In genomic region chr7:69840248-69840647, GRCh38 we compare ENCODE assay signal across 18 cellular contexts.
DNase-seq lines count a peak whose midpoint lies in the region; ATAC-seq and TF ChIP-seq lines count a peak whose summit lies in the region.
"Had no signal": no experiment of that assay in that cellular context is flagged by ENCODE, and none has a peak within 500 bp of the region (broad histone marks: within the 10 kb centered on the region; RNA-seq: fewer than 3 reads in every experiment).

No MANE protein-coding gene starts in this region.

- in situ Hi-C loops in GM23248 (cut with MboI): no loop called here

- H3K27me3 ChIP-seq in OCI-LY1 (ENCODE audit: insufficient read depth, low read length) (no peaks in the 10 kb centered on the region), upper lobe of right lung (no peaks in the 10 kb centered on the region), GM23248 (replicated peaks; ENCODE audit: insufficient read depth) (peaks cover 5% of the 10 kb centered on the region; the same call in 1 of the 2 replicates)
- H3K27me3 ChIP-seq: body of pancreas, MG63, ovary had no signal

- H3F3A ChIP-seq in OCI-LY1 (ENCODE audit: insufficient read depth, low read length): 0 out of 2 replicates have a peak, but pooled peaks cover 2% of the 10 kb centered on the region
- H3F3A ChIP-seq in GM23248 (ENCODE audit: insufficient read depth): no peaks in the 10 kb centered on the region

- peak overlapping the region; percentile 84 for H3K27ac ChIP-seq in OCI-LY1 (ENCODE audit: low read depth, low read length, poor library complexity, severe bottlenecking)
- H3K27ac ChIP-seq in upper lobe of right lung: no peak overlapping the region
- H3K27ac ChIP-seq in GM23248: no peak overlapping the region
- H3K27ac ChIP-seq: body of pancreas, epithelial cell of prostate, ovary, SK-N-MC had no signal

- H3K4me1 ChIP-seq in OCI-LY1 (ENCODE audit: insufficient read depth, low read length, severe bottlenecking): peaks cover 100% of the 10 kb centered on the region
- H3K4me1 ChIP-seq in upper lobe of right lung: no peaks in the 10 kb centered on the region
- no peaks in the 10 kb centered on the region for H3K4me1 ChIP-seq in GM23248 (ENCODE audit: insufficient read depth)
- H3K4me1 ChIP-seq: body of pancreas had no signal

- intact Hi-C loops in upper lobe of right lung (cut with DNase I): no loop called here

- no peaks in the 10 kb centered on the region for H3K9me3 ChIP-seq in OCI-LY1 (ENCODE audit: low read length)
- no peaks in the 10 kb centered on the region for H3K9me3 ChIP-seq in upper lobe of right lung
- no peaks in the 10 kb centered on the region for H3K9me3 ChIP-seq in GM23248 (ENCODE audit: low read depth)
- H3K9me3 ChIP-seq: body of pancreas, MG63, ovary had no signal

- 80 to 83% methylated on average over 3 of the region's 3 CpGs for WGBS in GM23248 (ENCODE audit: low coverage in 1 of 2, low lambda C conversion rate in 2 of 2, missing lambda C conversion rate in 2 of 2), 2 experiments

- H3K36me3 ChIP-seq in OCI-LY1 (ENCODE audit: insufficient read depth, low read length) (no peaks in the 10 kb centered on the region; the same call in 1 of the 2 replicates), upper lobe of right lung (no peaks in the 10 kb centered on the region), GM23248 (ENCODE audit: low read depth) (no peaks in the 10 kb centered on the region)
- H3K36me3 ChIP-seq: MG63, ovary had no signal

- peak; percentile 29 for ATAC-seq in upper lobe of right lung
- ATAC-seq in GM18907 (IDR thresholded peaks at IDR 0.05; ENCODE audit: unreplicated experiment): no peak
- ATAC-seq: body of pancreas had no signal

- TF ChIP-seq CTCF in OCI-LY1 (IDR thresholded peaks at IDR 0.05; ENCODE audit: low read length) (no peak), fibroblast of mammary gland (conservative IDR thresholded peaks at IDR 0.05; ENCODE audit: control insufficient read depth, insufficient read depth, low read depth, low read length) (no peak), upper lobe of right lung (IDR thresholded peaks at IDR 0.05) (no peak)

- H3K9ac ChIP-seq in OCI-LY1 (ENCODE audit: low read length) (peak overlapping the region; percentile 18; the same call in 1 of the 2 replicates), GM23248 (no peak overlapping the region)

- no peak overlapping the region for H2AFZ ChIP-seq in OCI-LY1 (ENCODE audit: low read length)
- no peak overlapping the region for H2AFZ ChIP-seq in GM23248

- H3K79me2 ChIP-seq in OCI-LY1 (ENCODE audit: insufficient read depth, low read length): peaks cover 90% of the 10 kb centered on the region
- no peaks in the 10 kb centered on the region for H3K79me2 ChIP-seq in GM23248 (ENCODE audit: insufficient read depth)

- DNase-seq in H4 (ENCODE audit: low spot score): peak; percentile 29
- DNase-seq in fibroblast of mammary gland (ENCODE audit: low read depth): peak; percentile 46
- DNase-seq in upper lobe of right lung: no peak
- no peak for DNase-seq in GM23248
- no peak for DNase-seq in stimulated activated CD4-positive, alpha-beta T cell treated with anti-CD3 and anti-CD28 coated beads, Interleukin-12 subunit alpha, Interleukin-12 subunit beta, amount 100 ng/mL, for 4 hours
- no peak for DNase-seq in stimulated activated CD4-positive, alpha-beta T cell treated with anti-CD3 and anti-CD28 coated beads, Interleukin-4, amount 100 ng/mL, for 24 hours
- DNase-seq: activated naive CD4-positive, alpha-beta T cell treated with anti-CD3 and anti-CD28 coated beads for 36 hours; body of pancreas; GDM1; H9; MG63; NCI-H187; NCI-H510A; ovary had no signal

- peak overlapping the region; percentile 45 for H3K4me3 ChIP-seq in OCI-LY1 (ENCODE audit: low read depth, low read length, poor library complexity, severe bottlenecking)
- H3K4me3 ChIP-seq in fibroblast of mammary gland (ENCODE audit: control insufficient read depth, low read depth, low read length): no peak overlapping the region
- H3K4me3 ChIP-seq in upper lobe of right lung: no peak overlapping the region
- H3K4me3 ChIP-seq in GM23248: no peak overlapping the region
- H3K4me3 ChIP-seq: body of pancreas, MG63, ovary, SK-N-MC had no signal

- H3K4me2 ChIP-seq in OCI-LY1 (ENCODE audit: low read length) (peak overlapping the region; percentile 66), GM23248 (ENCODE audit: unreplicated experiment) (no peak overlapping the region)

- H4K20me1 ChIP-seq in OCI-LY1 (ENCODE audit: insufficient read depth, low read length) (no peaks in the 10 kb centered on the region), GM23248 (ENCODE audit: insufficient read depth) (no peaks in the 10 kb centered on the region)

- no peaks in the 10 kb centered on the region for H3K9me2 ChIP-seq in OCI-LY1 (ENCODE audit: low read depth, low read length)
- H3K9me2 ChIP-seq in GM23248 (ENCODE audit: insufficient read depth): no peaks in the 10 kb centered on the region

Comparison
In these comparisons a context has a peak if more than half of its experiments do, and no peak if none do; other contexts are left out.
1. DNase-seq: peak in H4 (single experiment) and fibroblast of mammary gland (single experiment); none in upper lobe of right lung (single experiment), GM23248 (single experiment), stimulated activated CD4-positive, alpha-beta T cell treated with anti-CD3 and anti-CD28 coated beads, Interleukin-12 subunit alpha, Interleukin-12 subunit beta, amount 100 ng/mL, for 4 hours (single experiment) and stimulated activated CD4-positive, alpha-beta T cell treated with anti-CD3 and anti-CD28 coated beads, Interleukin-4, amount 100 ng/mL, for 24 hours (single experiment).